11 cellular contexts compared by ENCODE assay signal in genomic region chr11:8258771-8259170, GRCh38. TPM values are rescaled to one million over a fixed set of nuclear protein-coding genes. Genes with fewer than 3 reads are reported as not detected.
DNase-seq lines count a peak whose midpoint lies in the region; ATAC-seq and TF ChIP-seq lines count a peak whose summit lies in the region.
"Had no signal": no experiment of that assay in that cellular context is flagged by ENCODE, and none has a peak within 500 bp of the region (broad histone marks: within the 10 kb centered on the region; RNA-seq: fewer than 3 reads in every experiment).

No MANE protein-coding gene starts in this region.

- no peak overlapping the region for H3K27ac Mint-ChIP-seq in activated CD4-positive, alpha-beta memory T cell treated with anti-CD3 and anti-CD28 coated beads for 36 hours
- no peak overlapping the region for H3K27ac Mint-ChIP-seq in activated CD4-positive, alpha-beta memory T cell treated with anti-CD3 and anti-CD28 coated beads, Interleukin-2, amount 10 ng/mL, durations not matched to agents 7 days and 5 days
- no peak overlapping the region for H3K27ac Mint-ChIP-seq in stimulated activated memory B cell treated with anti-CD40 and anti-IgM and Interleukin-4, amounts not matched to agents 10 μg/mL and 1 μg/mL and 100 μg/mL, for 72 hours
- H3K27ac Mint-ChIP-seq: activated naive CD4-positive, alpha-beta T cell treated with anti-CD3 and anti-CD28 coated beads, Interleukin-2, amount 10 ng/mL, durations not matched to agents 7 days and 5 days had no signal

- H3K36me3 ChIP-seq in heart right ventricle (no peaks in the 10 kb centered on the region), thoracic aorta (no peaks in the 10 kb centered on the region)
- H3K36me3 ChIP-seq: vagina had no signal

- no peak for TF ChIP-seq CTCF in heart right ventricle (IDR thresholded peaks at IDR 0.05)
- TF ChIP-seq CTCF in thoracic aorta (IDR thresholded peaks at IDR 0.05) = no peak

- CTCF ChIA-PET in activated CD4-positive, alpha-beta memory T cell treated with anti-CD3 and anti-CD28 coated beads for 36 hours (lab: Charles Lee) = no interaction called here
- CTCF ChIA-PET in activated CD4-positive, alpha-beta memory T cell treated with anti-CD3 and anti-CD28 coated beads, Interleukin-2, amount 10 ng/mL, durations not matched to agents 7 days and 5 days (lab: Charles Lee) = no interaction called here

- H3K4me1 Mint-ChIP-seq in activated CD4-positive, alpha-beta memory T cell treated with anti-CD3 and anti-CD28 coated beads for 36 hours (ENCODE audit: low read depth) = peaks cover 7% of the 10 kb centered on the region
- peaks cover 5% of the 10 kb centered on the region for H3K4me1 Mint-ChIP-seq in activated CD4-positive, alpha-beta memory T cell treated with anti-CD3 and anti-CD28 coated beads, Interleukin-2, amount 10 ng/mL, durations not matched to agents 7 days and 5 days
- peaks cover 17% of the 10 kb centered on the region for H3K4me1 Mint-ChIP-seq in stimulated activated memory B cell treated with anti-CD40 and anti-IgM and Interleukin-4, amounts not matched to agents 10 μg/mL and 1 μg/mL and 100 μg/mL, for 72 hours

- H3K4me3 Mint-ChIP-seq in activated CD4-positive, alpha-beta memory T cell treated with anti-CD3 and anti-CD28 coated beads for 36 hours = no peak overlapping the region
- H3K4me3 Mint-ChIP-seq in activated CD4-positive, alpha-beta memory T cell treated with anti-CD3 and anti-CD28 coated beads, Interleukin-2, amount 10 ng/mL, durations not matched to agents 7 days and 5 days = no peak overlapping the region
- no peak overlapping the region for H3K4me3 Mint-ChIP-seq in stimulated activated memory B cell treated with anti-CD40 and anti-IgM and Interleukin-4, amounts not matched to agents 10 μg/mL and 1 μg/mL and 100 μg/mL, for 72 hours
- H3K4me3 Mint-ChIP-seq: activated naive CD4-positive, alpha-beta T cell treated with anti-CD3 and anti-CD28 coated beads, Interleukin-2, amount 10 ng/mL, durations not matched to agents 7 days and 5 days had no signal

- no peak overlapping the region for H3K4me3 ChIP-seq in heart right ventricle
- peak overlapping the region; percentile 9 for H3K4me3 ChIP-seq in thoracic aorta
- H3K4me3 ChIP-seq: vagina had no signal

- peaks cover 4 to 37% (median 15%) of the 10 kb centered on the region in 9 donors for H3K4me1 ChIP-seq in heart right ventricle
- peaks cover 14 to 22% of the 10 kb centered on the region in 2 donors for H3K4me1 ChIP-seq in thoracic aorta (ENCODE audit: control insufficient read depth in 1 of 2, low read depth in 2 of 2)

- no peaks in the 10 kb centered on the region for H3K36me3 Mint-ChIP-seq in activated CD4-positive, alpha-beta memory T cell treated with anti-CD3 and anti-CD28 coated beads for 36 hours
- H3K36me3 Mint-ChIP-seq in activated CD4-positive, alpha-beta memory T cell treated with anti-CD3 and anti-CD28 coated beads, Interleukin-2, amount 10 ng/mL, durations not matched to agents 7 days and 5 days (ENCODE audit: low read depth) = no peaks in the 10 kb centered on the region
- no peaks in the 10 kb centered on the region for H3K36me3 Mint-ChIP-seq in stimulated activated memory B cell treated with anti-CD40 and anti-IgM and Interleukin-4, amounts not matched to agents 10 μg/mL and 1 μg/mL and 100 μg/mL, for 72 hours
- H3K36me3 Mint-ChIP-seq: activated naive CD4-positive, alpha-beta T cell treated with anti-CD3 and anti-CD28 coated beads, Interleukin-2, amount 10 ng/mL, durations not matched to agents 7 days and 5 days had no signal

- no peaks in the 10 kb centered on the region for H3K9me3 ChIP-seq in heart right ventricle
- no peaks in the 10 kb centered on the region for H3K9me3 ChIP-seq in thoracic aorta
- H3K9me3 ChIP-seq: vagina had no signal

- H3K27me3 Mint-ChIP-seq in activated CD4-positive, alpha-beta memory T cell treated with anti-CD3 and anti-CD28 coated beads for 36 hours = peaks cover 39% of the 10 kb centered on the region
- peaks cover 38% of the 10 kb centered on the region for H3K27me3 Mint-ChIP-seq in activated CD4-positive, alpha-beta memory T cell treated with anti-CD3 and anti-CD28 coated beads, Interleukin-2, amount 10 ng/mL, durations not matched to agents 7 days and 5 days
- peaks cover 42% of the 10 kb centered on the region for H3K27me3 Mint-ChIP-seq in stimulated activated memory B cell treated with anti-CD40 and anti-IgM and Interleukin-4, amounts not matched to agents 10 μg/mL and 1 μg/mL and 100 μg/mL, for 72 hours

- peaks cover 0 to 36% (median 20%) of the 10 kb centered on the region in 7 donors for H3K27me3 ChIP-seq in heart right ventricle
- no peaks in the 10 kb centered on the region for H3K27me3 ChIP-seq in thoracic aorta (replicated peaks; ENCODE audit: insufficient read depth)
- H3K27me3 ChIP-seq: vagina had no signal

- WGBS in heart right ventricle, 2 donors = 69 to 75% methylated on average over 8 of the region's 8 CpGs

- intact Hi-C loops in activated CD4-positive, alpha-beta memory T cell treated with anti-CD3 and anti-CD28 coated beads for 36 hours (cut with micrococcal nuclease) = no loop called here
- intact Hi-C loops in heart right ventricle (cut with DNase I) = no loop called here

- ATAC-seq in heart right ventricle (peak in 6 of 8 donors; percentile 16 to 64 (median 49)), thoracic aorta (ENCODE audit: insufficient number of reproducible peaks, low FRiP score, low read depth) (peak; percentile 34)
- ATAC-seq in stimulated activated memory B cell treated with anti-CD40 and anti-IgM and Interleukin-4, amounts not matched to agents 10 μg/mL and 1 μg/mL and 100 μg/mL, for 72 hours = no peak

- peak; percentile 0 for DNase-seq in activated CD4-positive, alpha-beta memory T cell treated with anti-CD3 and anti-CD28 coated beads for 36 hours
- DNase-seq in activated CD4-positive, alpha-beta memory T cell treated with anti-CD3 and anti-CD28 coated beads, Interleukin-2, amount 10 ng/mL, durations not matched to agents 7 days and 5 days = no peak
- peak; percentile 5 for DNase-seq in SIG-M5 (lab: John Stamatoyannopoulos, UW)
- no peak for DNase-seq in heart right ventricle
- DNase-seq in thoracic aorta (ENCODE audit: low spot score) = no peak
- DNase-seq in NCI-H82 (lab: John Stamatoyannopoulos, UW) = no peak
- DNase-seq in activated CD4-positive, alpha-beta T cell treated with anti-CD3 and anti-CD28 coated beads for 48 hours = no peak

- peak overlapping the region in 5 of 10 donors; percentile 16 to 89 (median 44) for H3K27ac ChIP-seq in heart right ventricle
- peak overlapping the region in 1 of 2 donors; percentile 1 for H3K27ac ChIP-seq in thoracic aorta
- H3K27ac ChIP-seq: vagina had no signal

- POLR2A ChIA-PET in activated CD4-positive, alpha-beta memory T cell treated with anti-CD3 and anti-CD28 coated beads for 36 hours (lab: Charles Lee) = no interaction called here
- POLR2A ChIA-PET in activated CD4-positive, alpha-beta memory T cell treated with anti-CD3 and anti-CD28 coated beads, Interleukin-2, amount 10 ng/mL, durations not matched to agents 7 days and 5 days (lab: Charles Lee) = no interaction called here

- no peaks in the 10 kb centered on the region for H3K9me3 Mint-ChIP-seq in activated CD4-positive, alpha-beta memory T cell treated with anti-CD3 and anti-CD28 coated beads for 36 hours
- H3K9me3 Mint-ChIP-seq in activated CD4-positive, alpha-beta memory T cell treated with anti-CD3 and anti-CD28 coated beads, Interleukin-2, amount 10 ng/mL, durations not matched to agents 7 days and 5 days = no peaks in the 10 kb centered on the region
- no peaks in the 10 kb centered on the region for H3K9me3 Mint-ChIP-seq in stimulated activated memory B cell treated with anti-CD40 and anti-IgM and Interleukin-4, amounts not matched to agents 10 μg/mL and 1 μg/mL and 100 μg/mL, for 72 hours
- H3K9me3 Mint-ChIP-seq: activated naive CD4-positive, alpha-beta T cell treated with anti-CD3 and anti-CD28 coated beads, Interleukin-2, amount 10 ng/mL, durations not matched to agents 7 days and 5 days had no signal

RNA-seq across cellular contexts. Expression of gene LMO1, which starts 4.9 kb away (rescaled TPM):
- total RNA-seq in activated CD4-positive, alpha-beta memory T cell treated with anti-CD3 and anti-CD28 coated beads for 36 hours = not detected
- not detected for total RNA-seq in activated CD4-positive, alpha-beta memory T cell treated with anti-CD3 and anti-CD28 coated beads, Interleukin-2, amount 10 ng/mL, durations not matched to agents 7 days and 5 days
- 1 to 10 TPM in 8 of 10 donors, under 1 TPM in 2; 0.61 to 6.6 (median 2.4) TPM for total RNA-seq in heart right ventricle
- polyA plus RNA-seq in heart right ventricle = 1 to 10 TPM in 1 of 2 donors, under 1 TPM in 1; 0.55 to 4.0 TPM
- not detected for total RNA-seq in thoracic aorta
- total RNA-seq: endothelial cell of umbilical vein, vagina had no signal
- polyA plus RNA-seq: endothelial cell of umbilical vein had no signal

Comparison
In these comparisons a context has a peak if more than half of its experiments do, and no peak if none do; other contexts are left out.
1. DNase-seq: peak in activated CD4-positive, alpha-beta memory T cell treated with anti-CD3 and anti-CD28 coated beads for 36 hours (single experiment) and SIG-M5 (single experiment); none in activated CD4-positive, alpha-beta memory T cell treated with anti-CD3 and anti-CD28 coated beads, Interleukin-2, amount 10 ng/mL, durations not matched to agents 7 days and 5 days (single experiment), heart right ventricle (0 of 2), thoracic aorta (single experiment), NCI-H82 (single experiment) and activated CD4-positive, alpha-beta T cell treated with anti-CD3 and anti-CD28 coated beads for 48 hours (single experiment).